Comparison of ENCODE assay signal across 8 cellular contexts in genomic region chr9:32385135-32385884, GRCh38. TPM values are rescaled to one million over a fixed set of nuclear protein-coding genes. Genes with fewer than 3 reads are reported as not detected.
DNase-seq lines count a peak whose midpoint lies in the region; ATAC-seq and TF ChIP-seq lines count a peak whose summit lies in the region.

No MANE protein-coding gene starts in this region.

- DNase-seq in H9 (no peak), SW480 (ENCODE audit: low spot score) (peak; percentile 8), fibroblast of villous mesenchyme (ENCODE audit: low read depth) (no peak), NCI-H1436 treated with DMSO at 0.1 percent for 48 hours (lab: John Stamatoyannopoulos, UW) (no peak)

- H3K56ac ChIP-seq in H9 (ENCODE audit: insufficient read length, low read depth, low read length) = no peak overlapping the region

- H3K4ac ChIP-seq in H9 (ENCODE audit: low read depth, low read length) = no peak overlapping the region

- H3K27me3 ChIP-seq in H9 (ENCODE audit: insufficient read depth, low read length) (peaks cover 5% of the 10 kb centered on the region; the same call in 1 of the 2 replicates), skeletal muscle satellite cell (ENCODE audit: control insufficient read depth, insufficient read depth, low read length) (peaks cover 4% of the 10 kb centered on the region)

- H2BK20ac ChIP-seq in H9 (ENCODE audit: low read depth, low read length, poor library complexity, severe bottlenecking) = no peak overlapping the region

- H2AK5ac ChIP-seq in H9 (ENCODE audit: insufficient read length, low read length) = no peak overlapping the region

- no CpG with 5 or more reads among the region's 4 CpGs for WGBS in H9 (ENCODE audit: extremely low coverage, insufficient read length, low lambda C conversion rate)

- no peak overlapping the region for H2BK120ac ChIP-seq in H9 (ENCODE audit: low read depth, low read length, poor library complexity, severe bottlenecking)

- H3T11ph ChIP-seq in H9 (ENCODE audit: low read length) = no peak overlapping the region

- H2BK12ac ChIP-seq in H9 (ENCODE audit: insufficient read length, low read depth, low read length) = no peak overlapping the region

- H3K9me3 ChIP-seq in H9 (ENCODE audit: control insufficient read depth, low read depth, low read length) (no peaks in the 10 kb centered on the region), skeletal muscle satellite cell (replicated peaks; ENCODE audit: low read length) (no peaks in the 10 kb centered on the region)

- no peak overlapping the region for H3K23ac ChIP-seq in H9 (ENCODE audit: insufficient read length, low read depth, low read length)

- no peak overlapping the region for H3K27ac ChIP-seq in H9 (ENCODE audit: insufficient read length, low read depth, low read length)

- no peak overlapping the region for H4K5ac ChIP-seq in H9 (ENCODE audit: insufficient read length, low read depth, low read length)

- no peaks in the 10 kb centered on the region for H3K9me3 Mint-ChIP-seq in H9

- H3K4me3 Mint-ChIP-seq in H9 = peak overlapping the region; percentile 85 to 93

- ATAC-seq in HG03139 (IDR thresholded peaks at IDR 0.05; ENCODE audit: unreplicated experiment) (no peak), GM19035 (IDR thresholded peaks at IDR 0.05; ENCODE audit: unreplicated experiment) (no peak), GM18511 (IDR thresholded peaks at IDR 0.05; ENCODE audit: unreplicated experiment) (no peak)

- H3K14ac ChIP-seq in H9 (ENCODE audit: insufficient read depth, low read length) = no peak overlapping the region

- peaks cover 2% of the 10 kb centered on the region for H4K20me1 ChIP-seq in H9 (ENCODE audit: control insufficient read depth, insufficient read depth, insufficient read length)

- peak overlapping the region; percentile 86 for H3K4me3 ChIP-seq in fibroblast of villous mesenchyme (ENCODE audit: low read depth, low read length)
- H3K4me3 ChIP-seq in skeletal muscle satellite cell (ENCODE audit: low read length) = peak overlapping the region; percentile 90

- H3K4me1 ChIP-seq in H9 (ENCODE audit: insufficient read depth, low read length) = peaks cover 3% of the 10 kb centered on the region; the same call in 1 of the 2 replicates
- H3K4me1 ChIP-seq in skeletal muscle satellite cell (ENCODE audit: control insufficient read depth, insufficient read depth, low read length) = peaks cover 21% of the 10 kb centered on the region

- H3K4me2 ChIP-seq in H9 (ENCODE audit: insufficient read depth, insufficient read length, low read length) (peak overlapping the region; percentile 80), skeletal muscle satellite cell (ENCODE audit: low read length) (peak overlapping the region; percentile 98)

- H2BK15ac ChIP-seq in H9 (ENCODE audit: low read depth, low read length) = no peak overlapping the region

- H3K27ac Mint-ChIP-seq in H9 = peak overlapping the region in 1 of 3 experiments; percentile 45; a peak in 2 of 7 replicates

- H3K79me2 ChIP-seq in H9 (ENCODE audit: insufficient read depth, low read length) = peaks cover 7% of the 10 kb centered on the region; the same call in 1 of the 2 replicates

- H3K27me3 Mint-ChIP-seq in H9 (ENCODE audit: low read depth) = peaks cover 26% of the 10 kb centered on the region

- no peak overlapping the region for H2AFZ ChIP-seq in H9 (ENCODE audit: low read length)

- H3K79me1 ChIP-seq in H9 (ENCODE audit: insufficient read depth, low read depth, low read length, poor library complexity, severe bottlenecking) = no peaks in the 10 kb centered on the region

- no peak overlapping the region for H4K8ac ChIP-seq in H9 (replicated peaks; ENCODE audit: insufficient read length, low read depth, low read length)

- H3K4me1 Mint-ChIP-seq in H9 = peaks cover 20 to 30% of the 10 kb centered on the region in 2 experiments

- peaks cover 5% of the 10 kb centered on the region for H3K36me3 ChIP-seq in skeletal muscle satellite cell (ENCODE audit: insufficient read depth, low read length)

- peaks cover 12% of the 10 kb centered on the region for H3K23me2 ChIP-seq in H9 (ENCODE audit: insufficient read length, low read depth, low read length, poor library complexity, severe bottlenecking)

- peaks cover 0 to 1% (median 0%) of the 10 kb centered on the region in 3 experiments; a peak in 2 of 7 replicates for H3K36me3 Mint-ChIP-seq in H9 (ENCODE audit: insufficient read depth in 1 of 3, low read depth in 3 of 3)

- peak overlapping the region; percentile 68 for H3K9ac ChIP-seq in H9 (ENCODE audit: extremely low read depth, insufficient read length, low read length)
- peak overlapping the region; percentile 96 for H3K9ac ChIP-seq in skeletal muscle satellite cell (ENCODE audit: low read depth, low read length)

- H3K18ac ChIP-seq in H9 (ENCODE audit: insufficient read length, low read depth, low read length) = no peak overlapping the region

- H2BK5ac ChIP-seq in H9 (ENCODE audit: insufficient read length, low read length) = no peak overlapping the region

- TF ChIP-seq CTCF in H9 (conservative IDR thresholded peaks at IDR 0.05) (no peak), fibroblast of villous mesenchyme (IDR thresholded peaks at IDR 0.05; ENCODE audit: insufficient read depth, low read depth, low read length) (no peak)

- no peak overlapping the region for H4K91ac ChIP-seq in H9 (ENCODE audit: insufficient read length, low read depth, low read length)

RNA-seq across cellular contexts. Expression of gene ACO1, which starts 0.9 kb away (rescaled TPM):
- total RNA-seq in H9 (2021) (44.5 and 45.0 TPM in 2 replicates), fibroblast of villous mesenchyme (105 and 155 TPM in 2 replicates)
- total RNA-seq in skeletal muscle satellite cell (2012; rRNA removed) = 58.3 and 88.5 TPM in 2 replicates
